8 cellular contexts compared by ENCODE assay signal in the genomic region with DNA sequence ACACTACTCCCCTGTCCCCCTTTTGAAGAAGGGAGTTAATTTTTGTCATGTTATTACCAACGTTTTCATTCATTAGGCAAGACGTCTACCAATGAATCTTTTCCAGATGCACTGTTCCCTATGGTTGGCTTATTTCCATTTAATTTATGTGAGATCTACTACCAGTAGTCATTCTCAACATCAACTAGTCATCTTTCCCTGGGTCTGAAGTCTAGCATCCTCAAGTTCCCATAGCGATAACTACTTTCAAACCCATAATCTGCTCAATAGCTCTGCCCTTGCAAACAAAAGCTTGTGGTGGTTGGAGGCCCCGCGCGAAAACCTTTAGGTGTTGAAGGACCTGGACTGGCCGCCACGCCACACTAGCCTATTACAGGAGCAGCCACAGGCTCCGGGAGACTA. TPM values are rescaled to one million over a fixed set of nuclear protein-coding genes. Genes with fewer than 3 reads are reported as not detected.
A peak's percentile ranks its signal among the peaks of the same experiment; 100 is the strongest.
DNase-seq lines count a peak whose midpoint lies in the region; ATAC-seq and TF ChIP-seq lines count a peak whose summit lies in the region.

No MANE protein-coding gene starts in this region.

- H3K36me3 ChIP-seq in prostate gland, result no peaks in the 10 kb centered on the region

- ATAC-seq in HG03175 (IDR thresholded peaks at IDR 0.05; ENCODE audit: unreplicated experiment) (peak; percentile 25), T-cell (replicated peaks in 1 of 4) (no peak), GM21526 (IDR thresholded peaks at IDR 0.05; ENCODE audit: low FRiP score, unreplicated experiment) (no peak), HG03108 (IDR thresholded peaks at IDR 0.05; ENCODE audit: unreplicated experiment) (no peak)

- no peaks in the 10 kb centered on the region for H3K36me3 Mint-ChIP-seq in T-cell

- intact Hi-C loops in prostate gland (cut with DNase I), result loop anchor here (5.0 to 10.0 kb wide), 2 partner anchors 33 to 110 kb away; a partner anchor contains a TSS

- 2% methylated on average over 9 of the region's 9 CpGs for WGBS in prostate gland

- H3K9me3 Mint-ChIP-seq in T-cell, result no peaks in the 10 kb centered on the region

- H3K27ac ChIP-seq in prostate gland, result peak overlapping the region; percentile 91 to 95

- peak overlapping the region; percentile 66 to 98 for H3K27ac Mint-ChIP-seq in T-cell

- POLR2A ChIA-PET in T-cell (lab: Charles Lee), result interaction anchor here (0.6 to 4.6 kb wide), 3 partner anchors 48 to 544 kb away, joined by 9 to 37 read pairs (median 12); a partner anchor contains a TSS

- CTCF ChIA-PET in T-cell (lab: Charles Lee), result interaction anchor here (0.6 to 5.1 kb wide), 8 partner anchors 9 to 543 kb away, joined by 3 to 74 read pairs (median 8); a partner anchor contains a TSS

- H3K4me3 Mint-ChIP-seq in T-cell, result peak overlapping the region; percentile 89 to 93 (median 90)

- TF ChIP-seq CTCF in fibroblast of mammary gland (conservative IDR thresholded peaks at IDR 0.05; ENCODE audit: control insufficient read depth, insufficient read depth, low read depth, low read length), result no peak
- TF ChIP-seq CTCF in prostate gland (IDR thresholded peaks at IDR 0.05), result no peak

- DNase-seq in COLO829 (ENCODE audit: low spot score), result peak; percentile 65
- peak in 5 of 34 experiments; percentile 0 to 12 (median 3) for DNase-seq in T-cell
- DNase-seq in fibroblast of mammary gland (ENCODE audit: low read depth), result peak; percentile 58
- peak; percentile 15 for DNase-seq in prostate gland (ENCODE audit: low spot score)
- DNase-seq in SIG-M5 treated with dmso at 0.1 percent for 504 hours (lab: John Stamatoyannopoulos, UW; ENCODE audit: unreplicated experiment), result no peak

- no peaks in the 10 kb centered on the region for H3K27me3 Mint-ChIP-seq in T-cell

- no peaks in the 10 kb centered on the region for H3K4me1 ChIP-seq in prostate gland (replicated peaks)

- H3K4me3 ChIP-seq in fibroblast of mammary gland (ENCODE audit: control insufficient read depth, low read depth, low read length) (peak overlapping the region; percentile 87), prostate gland (peak overlapping the region; percentile 65 to 66)

- peaks cover 36 to 53% (median 40%) of the 10 kb centered on the region in 3 donors for H3K4me1 Mint-ChIP-seq in T-cell

- no peaks in the 10 kb centered on the region for H3K9me3 ChIP-seq in prostate gland

- H3K27me3 ChIP-seq in prostate gland (replicated peaks; ENCODE audit: insufficient read depth), result no peaks in the 10 kb centered on the region

- no peak for TF ChIP-seq POLR2A in prostate gland (IDR thresholded peaks at IDR 0.05)

RNA-seq across cellular contexts. Expression of a gene that starts 0.8 kb away (rescaled TPM):
- total RNA-seq in T-cell (10 to 100 TPM; 10.5 to 15.1 (median 12.5) TPM), prostate gland (10 to 100 TPM in 1 of 2 donors, 1 to 10 TPM in 1; 7.0 to 12.2 TPM)

RNA-seq across cellular contexts. Expression of a gene that starts 1.5 kb away (rescaled TPM):
- total RNA-seq in T-cell (10 to 100 TPM; 22.4 to 38.1 (median 35.8) TPM), prostate gland (10 to 100 TPM; 33.2 to 43.3 TPM)

RNA-seq across cellular contexts. Expression of a gene that starts 32.8 kb away (rescaled TPM):
- total RNA-seq in T-cell, result 100 to 1,000 TPM in 3 of 5 donors, 10 to 100 TPM in 2; 98.0 to 115 (median 107) TPM
- total RNA-seq in prostate gland, result 10 to 100 TPM; 41.4 to 46.9 TPM

RNA-seq across cellular contexts. Expression of a gene that starts 47.3 kb away (rescaled TPM):
- total RNA-seq in T-cell (10 to 100 TPM; 13.3 to 17.7 (median 16.0) TPM), prostate gland (10 to 100 TPM; 12.8 to 18.5 TPM)
